In genomic region chr7:111012799-111013675, GRCh38 we compare ENCODE assay signal across 8 cellular contexts.
DNase-seq lines count a peak whose midpoint lies in the region; ATAC-seq and TF ChIP-seq lines count a peak whose summit lies in the region.

No MANE protein-coding gene starts in this region.

- H3K27ac Mint-ChIP-seq in activated B cell treated with CpG ODN at 0.5 μM for 24 hours, result peak overlapping the region; percentile 77

- POLR2A ChIA-PET in activated B cell treated with CpG ODN at 0.5 μM for 24 hours (lab: Charles Lee), result interaction anchor here (0.6 to 0.9 kb wide), 2 partner anchors 16 to 1748 kb away, joined by 3 to 5 read pairs; no protein-coding TSS in a partner anchor

- H3K4me3 Mint-ChIP-seq in activated B cell treated with CpG ODN at 0.5 μM for 24 hours, result peak overlapping the region; percentile 50

- H3K36me3 Mint-ChIP-seq in activated B cell treated with CpG ODN at 0.5 μM for 24 hours (ENCODE audit: low read depth), result no peaks in the 10 kb centered on the region

- intact Hi-C loops in activated B cell treated with CpG ODN at 0.5 μM for 24 hours (cut with micrococcal nuclease), result loop anchor here (2.0 kb wide), 1 partner anchor 70 kb away; no protein-coding TSS in a partner anchor

- no peak for TF ChIP-seq CTCF in activated B cell treated with CpG ODN at 0.5 μM for 24 hours (IDR thresholded peaks at IDR 0.05)

- H3K9me3 Mint-ChIP-seq in activated B cell treated with CpG ODN at 0.5 μM for 24 hours, result no peaks in the 10 kb centered on the region

- CTCF ChIA-PET in activated B cell treated with CpG ODN at 0.5 μM for 24 hours (lab: Charles Lee), result no interaction called here

- H3K4me1 Mint-ChIP-seq in activated B cell treated with CpG ODN at 0.5 μM for 24 hours, result peaks cover 26% of the 10 kb centered on the region

- no peaks in the 10 kb centered on the region for H3K27me3 Mint-ChIP-seq in activated B cell treated with CpG ODN at 0.5 μM for 24 hours

- ATAC-seq in HG03025 (IDR thresholded peaks at IDR 0.05; ENCODE audit: low FRiP score, unreplicated experiment) (peak; percentile 94), activated B cell treated with CpG ODN at 0.5 μM for 24 hours (ENCODE audit: low read depth) (peak; percentile 90), SK-N-SH treated with all-trans-retinoic acid at 6 μM for 48 hours (no peak)

- DNase-seq in activated T-cell treated with anti-CD3 and anti-CD28 coated beads for 24 hours (ENCODE audit: low read depth), result peak; percentile 47
- DNase-seq in activated T-cell treated with anti-CD3 and anti-CD28 coated beads for 4 hours, result no peak
- no peak for DNase-seq in activated B cell treated with CpG ODN at 0.5 μM for 24 hours
- DNase-seq in stimulated activated CD4-positive, alpha-beta T cell treated with anti-CD3 and anti-CD28 coated beads, Interleukin-1b, Interleukin-23, amount 100 ng/mL, for 48 hours, result peak; percentile 30
- no peak for DNase-seq in NCI-H2107 (lab: John Stamatoyannopoulos, UW)
- DNase-seq in UCSD-AML1 (lab: John Stamatoyannopoulos, UW; ENCODE audit: unreplicated experiment), result no peak

TF ChIP-seq in SK-N-SH treated with all-trans-retinoic acid at 6 μM for 48 hours, 23 proteins besides CTCF, POLR2A, EP300 and RAD21:
- TF ChIP-seq PATZ1 (CRISPR knock-in tag; IDR thresholded peaks at IDR 0.05; ENCODE audit: borderline replicate concordance) (no peak), ZNF565 (CRISPR knock-in tag; conservative IDR thresholded peaks at IDR 0.05; ENCODE audit: low read depth) (no peak), TSHZ2 (CRISPR knock-in tag; IDR thresholded peaks at IDR 0.05) (no peak), BACH2 (CRISPR knock-in tag; IDR thresholded peaks at IDR 0.05; ENCODE audit: borderline replicate concordance) (no peak), GLIS3 (CRISPR knock-in tag; IDR thresholded peaks at IDR 0.05) (no peak), ISL1 (CRISPR knock-in tag; IDR thresholded peaks at IDR 0.05) (no peak), SNAI2 (CRISPR knock-in tag; IDR thresholded peaks at IDR 0.05) (no peak), PPARA (CRISPR knock-in tag; IDR thresholded peaks at IDR 0.05; ENCODE audit: borderline replicate concordance) (no peak)

Comparison
In these comparisons a context has a peak if more than half of its experiments do, and no peak if none do; other contexts are left out.
1. DNase-seq: peak in activated T-cell treated with anti-CD3 and anti-CD28 coated beads for 24 hours (single experiment) and stimulated activated CD4-positive, alpha-beta T cell treated with anti-CD3 and anti-CD28 coated beads, Interleukin-1b, Interleukin-23, amount 100 ng/mL, for 48 hours (single experiment); none in activated T-cell treated with anti-CD3 and anti-CD28 coated beads for 4 hours (single experiment), activated B cell treated with CpG ODN at 0.5 μM for 24 hours (single experiment), NCI-H2107 (single experiment) and UCSD-AML1 (single experiment).